In genomic region chr17:77736207-77736600, GRCh38 we compare ENCODE assay signal across 13 cellular contexts.
DNase-seq lines count a peak whose midpoint lies in the region; ATAC-seq and TF ChIP-seq lines count a peak whose summit lies in the region.
"Had no signal": no experiment of that assay in that cellular context is flagged by ENCODE, and none has a peak within 500 bp of the region (broad histone marks: within the 10 kb centered on the region; RNA-seq: fewer than 3 reads in every experiment).

No MANE protein-coding gene starts in this region.

- H3K4me3 ChIP-seq in HEK293 (ENCODE audit: low read depth, low read length) (no peak overlapping the region), neuronal stem cell (ENCODE audit: low read length in 2 of 2) (no peak overlapping the region)

- CTCF ChIA-PET in HEK293 (lab: Yijun Ruan, JAX) = interaction anchor here (0.6 to 2.1 kb wide), 2 partner anchors 193 to 251 kb away, joined by 3 to 6 read pairs; no protein-coding TSS in a partner anchor
- CTCF ChIA-PET in activated CD8-positive, alpha-beta T cell treated with anti-CD3 and anti-CD28 coated beads for 36 hours (lab: Charles Lee) = no interaction called here

- peak overlapping the region in 2 of 5 experiments; percentile 20 to 62 for H3K4me3 Mint-ChIP-seq in brain
- H3K4me3 Mint-ChIP-seq in activated CD8-positive, alpha-beta T cell treated with anti-CD3 and anti-CD28 coated beads for 36 hours = no peak overlapping the region
- H3K4me3 Mint-ChIP-seq: natural killer cell treated with Interleukin-12 subunit alpha and Interleukin-12 subunit beta and Interleukin-15 and Interleukin-18, amount 100 ng/mL, for 72 hours had no signal

- H3K36me3 Mint-ChIP-seq in brain = peaks cover 9% of the 10 kb centered on the region
- H3K36me3 Mint-ChIP-seq in activated CD8-positive, alpha-beta T cell treated with anti-CD3 and anti-CD28 coated beads for 36 hours (ENCODE audit: low read depth) = peaks cover 2% of the 10 kb centered on the region

- peak overlapping the region; percentile 42 to 92 (median 84) for H3K27ac Mint-ChIP-seq in brain
- no peak overlapping the region for H3K27ac Mint-ChIP-seq in activated CD8-positive, alpha-beta T cell treated with anti-CD3 and anti-CD28 coated beads for 36 hours
- H3K27ac Mint-ChIP-seq: natural killer cell treated with Interleukin-12 subunit alpha and Interleukin-12 subunit beta and Interleukin-15 and Interleukin-18, amount 100 ng/mL, for 72 hours had no signal

- no peak overlapping the region for H2AK5ac ChIP-seq in neuronal stem cell (ENCODE audit: low read depth, low read length)

- POLR2A ChIA-PET in HEK293 (lab: Yijun Ruan, JAX) = interaction anchor here (0.6 to 4.3 kb wide), 3 partner anchors 21 to 222 kb away, joined by 3 to 26 read pairs (median 5); partner anchors contain the start of gene TNRC6C
- POLR2A ChIA-PET in activated CD8-positive, alpha-beta T cell treated with anti-CD3 and anti-CD28 coated beads for 36 hours (lab: Charles Lee) = no interaction called here

- peak overlapping the region; percentile 83 for H3K18ac ChIP-seq in neuronal stem cell (ENCODE audit: low read length)

- H3K27me3 ChIP-seq in neuronal stem cell (ENCODE audit: control insufficient read depth in 3 of 3, insufficient read depth in 3 of 3, low read depth in 1 of 3, low read length in 3 of 3) = peaks cover 0 to 32% (median 0%) of the 10 kb centered on the region in 3 experiments

- H2BK120ac ChIP-seq in neuronal stem cell (ENCODE audit: low read depth, low read length) = no peak overlapping the region

- H3K9ac ChIP-seq in neuronal stem cell (ENCODE audit: low read depth, low read length, poor library complexity) = no peak overlapping the region

- no CpG with 5 or more reads among the region's 17 CpGs for WGBS in neuronal stem cell (ENCODE audit: extremely low coverage in 2 of 2, insufficient read length in 2 of 2, insufficient replicate concordance in 1 of 2), 2 donors

- no peak overlapping the region for H3K4ac ChIP-seq in neuronal stem cell (ENCODE audit: low read length)

- H3K79me1 ChIP-seq in neuronal stem cell (ENCODE audit: low read depth, low read length) = no peaks in the 10 kb centered on the region

- H3K23ac ChIP-seq in neuronal stem cell (ENCODE audit: low read depth, low read length, poor library complexity) = peak overlapping the region; percentile 62

- no peak overlapping the region for H2AFZ ChIP-seq in neuronal stem cell (ENCODE audit: low read length)

- peaks cover 14% of the 10 kb centered on the region for H3K27me3 Mint-ChIP-seq in brain
- peaks cover 2% of the 10 kb centered on the region for H3K27me3 Mint-ChIP-seq in activated CD8-positive, alpha-beta T cell treated with anti-CD3 and anti-CD28 coated beads for 36 hours

- H3K4me2 ChIP-seq in neuronal stem cell (ENCODE audit: insufficient read depth, low read length, poor library complexity, severe bottlenecking) = no peak overlapping the region

- no peaks in the 10 kb centered on the region for H3K36me3 ChIP-seq in HEK293 (ENCODE audit: control insufficient read depth in 2 of 2, insufficient read depth in 1 of 2, low read length in 2 of 2)
- no peaks in the 10 kb centered on the region for H3K36me3 ChIP-seq in neuronal stem cell (replicated peaks in 1 of 2; ENCODE audit: control insufficient read depth in 2 of 2, insufficient read depth in 2 of 2, low read length in 2 of 2)

- H2BK12ac ChIP-seq in neuronal stem cell (ENCODE audit: low read length) = no peak overlapping the region

- intact Hi-C loops in activated CD8-positive, alpha-beta T cell treated with anti-CD3 and anti-CD28 coated beads for 36 hours (cut with micrococcal nuclease) = no loop called here

- H2BK15ac ChIP-seq in neuronal stem cell (ENCODE audit: low read length) = no peak overlapping the region

- peak overlapping the region; percentile 96 for H4K8ac ChIP-seq in neuronal stem cell (ENCODE audit: low read depth, low read length)

- peak; percentile 39 for DNase-seq in D341Med (ENCODE audit: low spot score)
- no peak for DNase-seq in neuronal stem cell (ENCODE audit: low spot score)
- no peak for DNase-seq in HPDE6-E6E7 (ENCODE audit: extremely low spot score)
- DNase-seq in activated CD8-positive, alpha-beta T cell treated with anti-CD3 and anti-CD28 coated beads for 36 hours = no peak
- DNase-seq in NCI-H226 = no peak
- DNase-seq: activated naive CD4-positive, alpha-beta T cell treated with anti-CD3 and anti-CD28 coated beads, Interleukin-2, amount 50 U/mL, for 16 hours; effector CD8-positive, alpha-beta T cell; Karpas-422 had no signal

- peaks cover 18% of the 10 kb centered on the region for H3K4me1 ChIP-seq in HEK293 (ENCODE audit: control insufficient read depth, insufficient read depth, low read length)
- peaks cover 7 to 37% of the 10 kb centered on the region in 2 donors for H3K4me1 ChIP-seq in neuronal stem cell (ENCODE audit: control insufficient read depth in 2 of 2, insufficient read depth in 1 of 2, low read depth in 1 of 2, low read length in 2 of 2)

- H3K14ac ChIP-seq in neuronal stem cell (ENCODE audit: low read length) = no peak overlapping the region

- H4K91ac ChIP-seq in neuronal stem cell (ENCODE audit: low read depth, low read length, poor library complexity) = no peak overlapping the region

- ATAC-seq in HG03108 (IDR thresholded peaks at IDR 0.05; ENCODE audit: unreplicated experiment) = no peak
- ATAC-seq in activated CD8-positive, alpha-beta T cell treated with anti-CD3 and anti-CD28 coated beads for 36 hours = no peak
- ATAC-seq: natural killer cell treated with Interleukin-12 subunit alpha and Interleukin-12 subunit beta and Interleukin-15 and Interleukin-18, amount 100 ng/mL, for 72 hours; Panc1 had no signal

- TF ChIP-seq CTCF in HEK293 (tag by site-specific recombination; IDR thresholded peaks at IDR 0.05) (no peak), brain (conservative IDR thresholded peaks at IDR 0.05) (no peak)
- no peak for TF ChIP-seq CTCF in activated CD8-positive, alpha-beta T cell treated with anti-CD3 and anti-CD28 coated beads for 36 hours (IDR thresholded peaks at IDR 0.05)

- H3K9me3 Mint-ChIP-seq in brain = peaks cover 23 to 53% (median 29%) of the 10 kb centered on the region in 5 experiments
- H3K9me3 Mint-ChIP-seq in activated CD8-positive, alpha-beta T cell treated with anti-CD3 and anti-CD28 coated beads for 36 hours = peaks cover 5% of the 10 kb centered on the region
- H3K9me3 Mint-ChIP-seq: natural killer cell treated with Interleukin-12 subunit alpha and Interleukin-12 subunit beta and Interleukin-15 and Interleukin-18, amount 100 ng/mL, for 72 hours had no signal

- H2BK5ac ChIP-seq in neuronal stem cell (ENCODE audit: low read length) = peak overlapping the region; percentile 84

- H3K27ac ChIP-seq in HEK293 (ENCODE audit: extremely low read depth, low read depth, low read length) = peak overlapping the region; percentile 24; the same call in 1 of the 2 replicates
- no peak overlapping the region for H3K27ac ChIP-seq in neuronal stem cell (replicated peaks; ENCODE audit: low read length)

- peaks cover 65% of the 10 kb centered on the region for H3K4me1 Mint-ChIP-seq in brain
- no peaks in the 10 kb centered on the region for H3K4me1 Mint-ChIP-seq in activated CD8-positive, alpha-beta T cell treated with anti-CD3 and anti-CD28 coated beads for 36 hours (ENCODE audit: low read depth)

- H3K9me3 ChIP-seq in HEK293 (ENCODE audit: control insufficient read depth, insufficient read depth, low read depth, low read length) (no peaks in the 10 kb centered on the region; the same call in none of the 2 replicates), neuronal stem cell (replicated peaks in 1 of 2; ENCODE audit: control insufficient read depth in 2 of 2, insufficient read depth in 1 of 2, low read depth in 1 of 2, low read length in 2 of 2) (peaks cover 0 to 5% of the 10 kb centered on the region in 2 donors)

TF ChIP-seq in HEK293, 187 proteins besides CTCF, POLR2A, EP300 and RAD21:
- TF ChIP-seq ZNF341 (tag by site-specific recombination; IDR thresholded peaks at IDR 0.05; ENCODE audit: low read depth) = peak; percentile 79
- TF ChIP-seq ZIC2 (tag by site-specific recombination; IDR thresholded peaks at IDR 0.05) = peak; percentile 70
- peak; percentile 100 for TF ChIP-seq ZNF561 (tag by site-specific recombination; IDR thresholded peaks at IDR 0.05; ENCODE audit: borderline replicate concordance)
- TF ChIP-seq ZNF423 (tag by site-specific recombination; IDR thresholded peaks at IDR 0.05) = 0 out of 2 replicates have a peak, but pooled peaks have one; percentile 13
- no peak for TF ChIP-seq ZNF76 (tag by site-specific recombination; IDR thresholded peaks at IDR 0.05; ENCODE audit: borderline replicate concordance, low read depth)
- TF ChIP-seq ZNF600 (tag by site-specific recombination; IDR thresholded peaks at IDR 0.05) = peak; percentile 54
- peak; percentile 6; the same call in 1 of the 2 replicates for TF ChIP-seq PRDM10 (tag by site-specific recombination; IDR thresholded peaks at IDR 0.05)
- TF ChIP-seq OSR2 (tag by site-specific recombination; IDR thresholded peaks at IDR 0.05) = 0 out of 2 replicates have a peak, but pooled peaks have one; percentile 36
- TF ChIP-seq ZNF521 (tag by site-specific recombination; IDR thresholded peaks at IDR 0.05) = no peak
